ENCODE assay signal across 8 cellular contexts in the genomic region with DNA sequence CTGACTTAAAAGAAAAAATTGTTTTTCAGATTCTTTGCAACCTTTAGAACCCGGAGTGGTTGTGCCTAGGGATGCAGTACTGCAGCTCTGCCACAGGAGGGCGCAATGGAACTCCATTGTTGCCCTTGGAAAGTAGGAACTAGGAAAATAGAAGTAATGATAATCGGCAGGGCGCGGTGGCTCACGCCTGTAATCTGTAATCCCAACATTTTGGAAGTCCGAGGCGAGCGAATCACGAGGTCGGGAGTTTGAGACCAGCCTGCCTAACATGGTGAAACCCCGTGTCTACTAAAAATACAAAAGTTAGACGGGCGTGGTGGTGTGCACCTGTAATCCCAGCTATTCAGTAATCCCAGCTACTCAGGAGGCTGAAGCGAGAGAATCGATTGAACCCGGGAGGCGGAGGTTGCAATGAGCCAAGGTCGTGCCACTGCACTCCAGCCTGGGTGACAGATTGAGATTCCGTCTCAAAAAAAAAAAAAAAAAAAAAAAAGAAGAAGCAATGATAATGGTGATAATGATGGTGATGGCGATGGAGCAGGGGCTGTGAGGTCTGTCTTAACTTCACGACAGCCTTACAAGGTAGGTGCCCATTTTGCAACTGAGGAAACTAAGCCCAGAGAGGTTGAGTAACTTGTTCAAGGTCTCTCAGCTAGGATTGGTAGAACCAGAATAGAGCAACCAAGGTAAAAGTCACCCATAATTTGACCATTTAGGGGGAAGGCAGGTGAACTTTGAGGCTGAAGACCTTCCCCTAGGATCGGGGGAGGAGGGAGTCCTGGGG. TPM values are rescaled to one million over a fixed set of nuclear protein-coding genes. Genes with fewer than 3 reads are reported as not detected.
DNase-seq lines count a peak whose midpoint lies in the region; ATAC-seq and TF ChIP-seq lines count a peak whose summit lies in the region.

No MANE protein-coding gene starts in this region.

- peak; percentile 30 for ATAC-seq in omental fat pad (ENCODE audit: low FRiP score)
- ATAC-seq in GM21786 (IDR thresholded peaks at IDR 0.05; ENCODE audit: unreplicated experiment), result no peak
- ATAC-seq in HG02840 (IDR thresholded peaks at IDR 0.05; ENCODE audit: low FRiP score, unreplicated experiment), result no peak

- intact Hi-C loops in esophagus muscularis mucosa (cut with DNase I), result loop anchor here (5.0 kb wide), 1 partner anchor 34 kb away; no protein-coding TSS in a partner anchor

- H3K4me3 ChIP-seq in esophagus muscularis mucosa, result no peak overlapping the region

- peaks cover 0 to 9% (median 0%) of the 10 kb centered on the region in 4 donors for H3K27me3 ChIP-seq in esophagus muscularis mucosa

- TF ChIP-seq CTCF in esophagus muscularis mucosa (IDR thresholded peaks at IDR 0.05) (peak; percentile 79 to 86 (median 85)), omental fat pad (IDR thresholded peaks at IDR 0.05) (peak in 2 of 3 donors; percentile 7 to 77)

- H3K36me3 ChIP-seq in esophagus muscularis mucosa, result no peaks in the 10 kb centered on the region

- no peak for TF ChIP-seq POLR2A in esophagus muscularis mucosa (IDR thresholded peaks at IDR 0.05; ENCODE audit: low read depth)

- H3K27ac ChIP-seq in esophagus muscularis mucosa (replicated peaks in 1 of 4), result no peak overlapping the region

- peaks cover 5 to 12% (median 11%) of the 10 kb centered on the region in 4 donors for H3K4me1 ChIP-seq in esophagus muscularis mucosa

- peak; percentile 7 for DNase-seq in NCI-H1105 treated with DMSO at 0.1 percent for 48 hours (lab: John Stamatoyannopoulos, UW)
- no peak for DNase-seq in NCI-H1105 (lab: John Stamatoyannopoulos, UW)
- DNase-seq in NOMO-1 treated with dmso at 0.1 percent for 144 hours (lab: John Stamatoyannopoulos, UW; ENCODE audit: unreplicated experiment), result peak; percentile 44
- peak; percentile 87 for DNase-seq in activated CD8-positive, alpha-beta memory T cell treated with anti-CD3 and anti-CD28 coated beads, Interleukin-2, amount 50 U/mL, for 48 hours
- no peak for DNase-seq in esophagus muscularis mucosa (ENCODE audit: extremely low spot score)
- DNase-seq in omental fat pad (ENCODE audit: low spot score), result peak; percentile 32

- WGBS in esophagus muscularis mucosa, result 33% methylated on average over 23 of the region's 23 CpGs

- no peak for TF ChIP-seq EP300 in esophagus muscularis mucosa (IDR thresholded peaks at IDR 0.05)

- no peaks in the 10 kb centered on the region for H3K9me3 ChIP-seq in esophagus muscularis mucosa

RNA-seq across cellular contexts. Expression of a gene that starts 5.5 kb away (rescaled TPM):
- total RNA-seq in esophagus muscularis mucosa (10 to 100 TPM; 13.1 to 25.7 (median 20.3) TPM), omental fat pad (10 to 100 TPM; 16.7 to 46.7 (median 22.5) TPM)

RNA-seq across cellular contexts. Expression of a gene that starts 14.4 kb away (rescaled TPM):
- not detected for total RNA-seq in esophagus muscularis mucosa
- total RNA-seq in omental fat pad, result not detected

RNA-seq across cellular contexts. Expression of a gene that starts 38.8 kb away (rescaled TPM):
- total RNA-seq in esophagus muscularis mucosa, result 10 to 100 TPM in 2 of 4 donors, 1 to 10 TPM in 2; 7.2 to 21.2 (median 13.3) TPM
- 10 to 100 TPM; 13.9 to 86.7 (median 39.9) TPM for total RNA-seq in omental fat pad

Comparison
In these comparisons a context has a peak if more than half of its experiments do, and no peak if none do; other contexts are left out.
1. DNase-seq: peak in NCI-H1105 treated with DMSO at 0.1 percent for 48 hours (single experiment), NOMO-1 treated with dmso at 0.1 percent for 144 hours (single experiment), activated CD8-positive, alpha-beta memory T cell treated with anti-CD3 and anti-CD28 coated beads, Interleukin-2, amount 50 U/mL, for 48 hours (single experiment) and omental fat pad (single experiment); none in NCI-H1105 (single experiment) and esophagus muscularis mucosa (single experiment).